22 cellular contexts compared by ENCODE assay signal in genomic region chr5:6543830-6544560, GRCh38.
"Had no signal": no experiment of that assay in that cellular context is flagged by ENCODE, and none has a peak within 500 bp of the region (broad histone marks: within the 10 kb centered on the region; RNA-seq: fewer than 3 reads in every experiment).

No MANE protein-coding gene starts in this region.

- H3K4me1 ChIP-seq: breast epithelium, lower lobe of right lung, parathyroid adenoma had no signal

- H3K27me3 ChIP-seq: breast epithelium, heart right ventricle had no signal

- H3K27ac ChIP-seq: breast epithelium, heart right ventricle, lower lobe of right lung, parathyroid adenoma had no signal

- H3K9me3 ChIP-seq: breast epithelium, heart right ventricle, lower lobe of right lung, mucosa of descending colon had no signal

- ATAC-seq: heart right ventricle; left colon; lower lobe of right lung; mucosa of descending colon; stimulated activated naive B cell treated with anti-CD40 and anti-IgM and Interleukin-4, amounts not matched to agents 10 μg/mL and 1 μg/mL and 100 μg/mL, for 72 hours had no signal

- H3K36me3 ChIP-seq: breast epithelium, heart right ventricle, lower lobe of right lung had no signal

- DNase-seq: activated CD4-positive, alpha-beta T cell treated with anti-CD3 and anti-CD28 coated beads for 1 hour; activated CD4-positive, alpha-beta T cell treated with anti-CD3 and anti-CD28 coated beads, Interleukin-2, amount 50 U/mL, for 1 hour; activated CD8-positive, alpha-beta memory T cell treated with anti-CD3 and anti-CD28 coated beads for 24 hours; activated naive CD4-positive, alpha-beta T cell treated with anti-CD3 and anti-CD28 coated beads for 36 hours; activated naive CD8-positive, alpha-beta T cell treated with anti-CD3 and anti-CD28 coated beads, Interleukin-2, amount 10 ng/mL, durations not matched to agents 7 days and 5 days; activated T-cell treated with anti-CD3 and anti-CD28 coated beads, Interleukin-2, amount 50 U/mL, for 48 hours; amniotic stem cell; cortex of kidney; foreskin fibroblast; heart right ventricle; left colon; lower lobe of right lung; mesendoderm; mucosa of descending colon; nephron progenitor cell; stimulated activated CD4-positive, alpha-beta T cell treated with anti-CD3 and anti-CD28 coated beads, Interleukin-2, amount 100 ng/mL, for 48 hours; stimulated activated CD8-positive, alpha-beta memory T cell treated with anti-CD3 and anti-CD28 coated beads, Interleukin-4, amount 100 ng/mL, for 48 hours; stimulated activated naive B cell treated with anti-CD40 and anti-IgM and Interleukin-4, amounts not matched to agents 10 μg/mL and 1 μg/mL and 100 μg/mL, for 72 hours; T-helper 1 cell; trophoblast cell had no signal

- H3K4me3 ChIP-seq: breast epithelium, heart right ventricle, lower lobe of right lung, mucosa of descending colon had no signal
